ENCODE assay signal across 8 cellular contexts in genomic region chr11:13772223-13773046, GRCh38.
DNase-seq lines count a peak whose midpoint lies in the region; ATAC-seq and TF ChIP-seq lines count a peak whose summit lies in the region.

No MANE protein-coding gene starts in this region.

- peak; percentile 75 for ATAC-seq in HG03469 (IDR thresholded peaks at IDR 0.05; ENCODE audit: unreplicated experiment)
- peak; percentile 68 for ATAC-seq in left colon
- ATAC-seq in HG03097 (IDR thresholded peaks at IDR 0.05; ENCODE audit: low FRiP score, unreplicated experiment), result no peak

- CTCF ChIA-PET in BJ (lab: Yijun Ruan, JAX), result interaction anchor here (0.7 to 4.7 kb wide), 20 partner anchors 11 to 489 kb away, joined by 3 to 24 read pairs (median 4); no protein-coding TSS in a partner anchor

- intact Hi-C loops in left colon (cut with DNase I, micrococcal nuclease), result no loop called here
- intact Hi-C loops in lower leg skin (cut with DNase I; ENCODE audit: low total_unique reads), result loop anchor here (10.0 kb wide), 1 partner anchor 472 kb away; no protein-coding TSS in a partner anchor

- peak; percentile 8 for DNase-seq in BJ (ENCODE audit: low read depth)
- peak; percentile 35 for DNase-seq in GM12864 (ENCODE audit: low read depth)
- peak; percentile 84 for DNase-seq in NCI-H524 treated with DMSO at 0.1 percent for 48 hours (lab: John Stamatoyannopoulos, UW)
- peak; percentile 70 for DNase-seq in astrocyte of the spinal cord (ENCODE audit: low read depth, low spot score)
- no peak for DNase-seq in left colon
- no peak for DNase-seq in lower leg skin (ENCODE audit: low spot score in 2 of 2)

- in situ Hi-C loops in astrocyte of the spinal cord (cut with HindIII; ENCODE audit: low sequenced_read_pairs), result no loop called here

- H3K36me3 ChIP-seq in BJ (ENCODE audit: control insufficient read depth, insufficient read depth, low read length), result no peaks in the 10 kb centered on the region

- no peak for TF ChIP-seq POLR2A in lower leg skin (IDR thresholded peaks at IDR 0.05)

- H3K27me3 ChIP-seq in BJ (ENCODE audit: control insufficient read depth, insufficient read depth, low read length), result peaks cover 5% of the 10 kb centered on the region

- WGBS in lower leg skin, 2 donors, result 23 to 27% methylated on average over 5 of the region's 5 CpGs

- TF ChIP-seq CTCF in BJ (IDR thresholded peaks at IDR 0.05; ENCODE audit: insufficient read depth, low read depth, low read length), result peak; percentile 39
- peak; percentile 44 for TF ChIP-seq CTCF in GM12864 (IDR thresholded peaks at IDR 0.05; ENCODE audit: low read depth, low read length, missing control alignments)
- peak; percentile 26 for TF ChIP-seq CTCF in astrocyte of the spinal cord (IDR thresholded peaks at IDR 0.05; ENCODE audit: low read depth, low read length)
- no peak for TF ChIP-seq CTCF in lower leg skin (IDR thresholded peaks at IDR 0.05)

- POLR2A ChIA-PET in BJ (lab: Charles Lee), result no interaction called here

- H3K4me3 ChIP-seq in BJ (ENCODE audit: low read depth, low read length) (no peak overlapping the region), GM12864 (ENCODE audit: low read depth, low read length) (no peak overlapping the region), astrocyte of the spinal cord (ENCODE audit: low read depth, low read length) (no peak overlapping the region), lower leg skin (ENCODE audit: low read depth, poor library complexity, severe bottlenecking) (no peak overlapping the region)

Comparison
In these comparisons a context has a peak if more than half of its experiments do, and no peak if none do; other contexts are left out.
1. DNase-seq: peak in BJ (single experiment), GM12864 (single experiment), NCI-H524 treated with DMSO at 0.1 percent for 48 hours (single experiment) and astrocyte of the spinal cord (single experiment); none in left colon (0 of 2) and lower leg skin (0 of 2).
2. CTCF ChIP-seq: peak in BJ (single experiment), GM12864 (single experiment) and astrocyte of the spinal cord (single experiment); none in lower leg skin (0 of 3).